2 cellular contexts compared by ENCODE assay signal in genomic region chr16:78596996-78597422, GRCh38.
A peak's percentile ranks its signal among the peaks of the same experiment; 100 is the strongest.
TF ChIP-seq lines count a peak whose summit lies in the region.

No MANE protein-coding gene starts in this region.

TF ChIP-seq in WTC11, 78 proteins besides CTCF, POLR2A, EP300 and RAD21 (continued from another document):
- TF ChIP-seq ZNF532 (CRISPR knock-in tag; IDR thresholded peaks at IDR 0.05; ENCODE audit: borderline replicate concordance) (no peak), TCF7 (CRISPR knock-in tag; IDR thresholded peaks at IDR 0.05; ENCODE audit: low read depth) (no peak), USF2 (CRISPR knock-in tag; IDR thresholded peaks at IDR 0.05) (no peak), PREB (CRISPR knock-in tag; IDR thresholded peaks at IDR 0.05; ENCODE audit: borderline replicate concordance) (no peak), TEAD4 (CRISPR knock-in tag; IDR thresholded peaks at IDR 0.05) (no peak), HMGA2 (CRISPR knock-in tag; IDR thresholded peaks at IDR 0.05) (no peak), ZNF263 (CRISPR knock-in tag; IDR thresholded peaks at IDR 0.05; ENCODE audit: low read depth) (no peak), ZSCAN18 (CRISPR knock-in tag; IDR thresholded peaks at IDR 0.05) (no peak), USF1 (CRISPR knock-in tag; IDR thresholded peaks at IDR 0.05) (no peak), JAZF1 (CRISPR knock-in tag; IDR thresholded peaks at IDR 0.05) (no peak), RELA (CRISPR knock-in tag; IDR thresholded peaks at IDR 0.05; ENCODE audit: borderline replicate concordance) (no peak)
- TF ChIP-seq, protein P1, sequence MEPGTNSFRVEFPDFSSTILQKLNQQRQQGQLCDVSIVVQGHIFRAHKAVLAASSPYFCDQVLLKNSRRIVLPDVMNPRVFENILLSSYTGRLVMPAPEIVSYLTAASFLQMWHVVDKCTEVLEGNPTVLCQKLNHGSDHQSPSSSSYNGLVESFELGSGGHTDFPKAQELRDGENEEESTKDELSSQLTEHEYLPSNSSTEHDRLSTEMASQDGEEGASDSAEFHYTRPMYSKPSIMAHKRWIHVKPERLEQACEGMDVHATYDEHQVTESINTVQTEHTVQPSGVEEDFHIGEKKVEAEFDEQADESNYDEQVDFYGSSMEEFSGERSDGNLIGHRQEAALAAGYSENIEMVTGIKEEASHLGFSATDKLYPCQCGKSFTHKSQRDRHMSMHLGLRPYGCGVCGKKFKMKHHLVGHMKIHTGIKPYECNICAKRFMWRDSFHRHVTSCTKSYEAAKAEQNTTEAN (CRISPR knock-in tag; IDR thresholded peaks at IDR 0.05): no peak
- TF ChIP-seq, protein P2, sequence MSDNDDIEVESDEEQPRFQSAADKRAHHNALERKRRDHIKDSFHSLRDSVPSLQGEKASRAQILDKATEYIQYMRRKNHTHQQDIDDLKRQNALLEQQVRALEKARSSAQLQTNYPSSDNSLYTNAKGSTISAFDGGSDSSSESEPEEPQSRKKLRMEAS (CRISPR knock-in tag; IDR thresholded peaks at IDR 0.05): no peak
- TF ChIP-seq, protein P3, sequence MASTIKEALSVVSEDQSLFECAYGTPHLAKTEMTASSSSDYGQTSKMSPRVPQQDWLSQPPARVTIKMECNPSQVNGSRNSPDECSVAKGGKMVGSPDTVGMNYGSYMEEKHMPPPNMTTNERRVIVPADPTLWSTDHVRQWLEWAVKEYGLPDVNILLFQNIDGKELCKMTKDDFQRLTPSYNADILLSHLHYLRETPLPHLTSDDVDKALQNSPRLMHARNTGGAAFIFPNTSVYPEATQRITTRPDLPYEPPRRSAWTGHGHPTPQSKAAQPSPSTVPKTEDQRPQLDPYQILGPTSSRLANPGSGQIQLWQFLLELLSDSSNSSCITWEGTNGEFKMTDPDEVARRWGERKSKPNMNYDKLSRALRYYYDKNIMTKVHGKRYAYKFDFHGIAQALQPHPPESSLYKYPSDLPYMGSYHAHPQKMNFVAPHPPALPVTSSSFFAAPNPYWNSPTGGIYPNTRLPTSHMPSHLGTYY (CRISPR knock-in tag; IDR thresholded peaks at IDR 0.05): no peak

TF ChIP-seq in HepG2, 621 proteins besides CTCF, POLR2A, EP300 and RAD21 (continued from another document and continues in another):
- TF ChIP-seq ZNF687 (CRISPR knock-in tag; IDR thresholded peaks at IDR 0.05) (no peak), CBX1 (IDR thresholded peaks at IDR 0.05; ENCODE audit: low read depth) (no peak), ATF7 (IDR thresholded peaks at IDR 0.05) (no peak), ATF7 (CRISPR knock-in tag; IDR thresholded peaks at IDR 0.05) (peak; percentile 62; the same call in 1 of the 2 replicates), TCF7 (IDR thresholded peaks at IDR 0.05; ENCODE audit: low read depth) (peak; percentile 98), ZNF883 (CRISPR knock-in tag; IDR thresholded peaks at IDR 0.05; ENCODE audit: not compliant biosample characterization) (no peak), ZFAT (CRISPR knock-in tag; conservative IDR thresholded peaks at IDR 0.05) (no peak), MAZ (IDR thresholded peaks at IDR 0.05; ENCODE audit: borderline replicate concordance, low read depth, low read length) (no peak), MAZ (CRISPR knock-in tag; IDR thresholded peaks at IDR 0.05; ENCODE audit: low read depth) (peak; percentile 56; the same call in 1 of the 2 replicates), ZMYM2 (CRISPR knock-in tag; IDR thresholded peaks at IDR 0.05) (0 out of 2 replicates have a peak, but pooled peaks have one; percentile 39), ZSCAN5A (CRISPR knock-in tag; IDR thresholded peaks at IDR 0.05; ENCODE audit: borderline replicate concordance) (peak; percentile 78; the same call in 1 of the 2 replicates), E2F5 (CRISPR knock-in tag; conservative IDR thresholded peaks at IDR 0.05) (no peak), TGIF2 (CRISPR knock-in tag; IDR thresholded peaks at IDR 0.05) (no peak), AGO1 (IDR thresholded peaks at IDR 0.05; ENCODE audit: low read depth, low read length, poor library complexity, severe bottlenecking) (no peak), GATAD2A (CRISPR knock-in tag; IDR thresholded peaks at IDR 0.05) (peak; percentile 81), ZKSCAN8 (CRISPR knock-in tag; IDR thresholded peaks at IDR 0.05; ENCODE audit: borderline replicate concordance) (no peak; the same call in 1 of the 2 replicates), ZNF225 (CRISPR knock-in tag; IDR thresholded peaks at IDR 0.05) (no peak), TOE1 (CRISPR knock-in tag; IDR thresholded peaks at IDR 0.05) (no peak), ZNF354B (CRISPR knock-in tag; IDR thresholded peaks at IDR 0.05) (0 out of 2 replicates have a peak, but pooled peaks have one; percentile 18), ZNF607 (CRISPR knock-in tag; IDR thresholded peaks at IDR 0.05; ENCODE audit: borderline replicate concordance) (peak; percentile 53; the same call in 1 of the 2 replicates), CENPT (CRISPR knock-in tag; IDR thresholded peaks at IDR 0.05; ENCODE audit: low read depth) (no peak), GATAD1 (CRISPR knock-in tag; IDR thresholded peaks at IDR 0.05) (0 out of 2 replicates have a peak, but pooled peaks have one; percentile 31), CC2D1A (CRISPR knock-in tag; IDR thresholded peaks at IDR 0.05) (no peak), ZSCAN25 (CRISPR knock-in tag; IDR thresholded peaks at IDR 0.05) (peak; percentile 86)
- TF ChIP-seq, protein P4, sequence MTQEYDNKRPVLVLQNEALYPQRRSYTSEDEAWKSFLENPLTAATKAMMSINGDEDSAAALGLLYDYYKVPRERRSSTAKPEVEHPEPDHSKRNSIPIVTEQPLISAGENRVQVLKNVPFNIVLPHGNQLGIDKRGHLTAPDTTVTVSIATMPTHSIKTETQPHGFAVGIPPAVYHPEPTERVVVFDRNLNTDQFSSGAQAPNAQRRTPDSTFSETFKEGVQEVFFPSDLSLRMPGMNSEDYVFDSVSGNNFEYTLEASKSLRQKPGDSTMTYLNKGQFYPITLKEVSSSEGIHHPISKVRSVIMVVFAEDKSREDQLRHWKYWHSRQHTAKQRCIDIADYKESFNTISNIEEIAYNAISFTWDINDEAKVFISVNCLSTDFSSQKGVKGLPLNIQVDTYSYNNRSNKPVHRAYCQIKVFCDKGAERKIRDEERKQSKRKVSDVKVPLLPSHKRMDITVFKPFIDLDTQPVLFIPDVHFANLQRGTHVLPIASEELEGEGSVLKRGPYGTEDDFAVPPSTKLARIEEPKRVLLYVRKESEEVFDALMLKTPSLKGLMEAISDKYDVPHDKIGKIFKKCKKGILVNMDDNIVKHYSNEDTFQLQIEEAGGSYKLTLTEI (CRISPR knock-in tag; conservative IDR thresholded peaks at IDR 0.05): no peak
- TF ChIP-seq, protein P5, sequence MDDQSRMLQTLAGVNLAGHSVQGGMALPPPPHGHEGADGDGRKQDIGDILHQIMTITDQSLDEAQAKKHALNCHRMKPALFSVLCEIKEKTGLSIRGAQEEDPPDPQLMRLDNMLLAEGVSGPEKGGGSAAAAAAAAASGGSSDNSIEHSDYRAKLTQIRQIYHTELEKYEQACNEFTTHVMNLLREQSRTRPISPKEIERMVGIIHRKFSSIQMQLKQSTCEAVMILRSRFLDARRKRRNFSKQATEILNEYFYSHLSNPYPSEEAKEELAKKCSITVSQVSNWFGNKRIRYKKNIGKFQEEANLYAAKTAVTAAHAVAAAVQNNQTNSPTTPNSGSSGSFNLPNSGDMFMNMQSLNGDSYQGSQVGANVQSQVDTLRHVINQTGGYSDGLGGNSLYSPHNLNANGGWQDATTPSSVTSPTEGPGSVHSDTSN (CRISPR knock-in tag; IDR thresholded peaks at IDR 0.05; ENCODE audit: borderline replicate concordance): no peak
- TF ChIP-seq, protein P6, sequence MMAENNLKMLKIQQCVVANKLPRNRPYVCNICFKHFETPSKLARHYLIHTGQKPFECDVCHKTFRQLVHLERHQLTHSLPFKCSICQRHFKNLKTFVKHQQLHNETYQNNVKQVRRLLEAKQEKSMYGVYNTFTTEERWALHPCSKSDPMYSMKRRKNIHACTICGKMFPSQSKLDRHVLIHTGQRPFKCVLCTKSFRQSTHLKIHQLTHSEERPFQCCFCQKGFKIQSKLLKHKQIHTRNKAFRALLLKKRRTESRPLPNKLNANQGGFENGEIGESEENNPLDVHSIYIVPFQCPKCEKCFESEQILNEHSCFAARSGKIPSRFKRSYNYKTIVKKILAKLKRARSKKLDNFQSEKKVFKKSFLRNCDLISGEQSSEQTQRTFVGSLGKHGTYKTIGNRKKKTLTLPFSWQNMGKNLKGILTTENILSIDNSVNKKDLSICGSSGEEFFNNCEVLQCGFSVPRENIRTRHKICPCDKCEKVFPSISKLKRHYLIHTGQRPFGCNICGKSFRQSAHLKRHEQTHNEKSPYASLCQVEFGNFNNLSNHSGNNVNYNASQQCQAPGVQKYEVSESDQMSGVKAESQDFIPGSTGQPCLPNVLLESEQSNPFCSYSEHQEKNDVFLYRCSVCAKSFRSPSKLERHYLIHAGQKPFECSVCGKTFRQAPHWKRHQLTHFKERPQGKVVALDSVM (CRISPR knock-in tag; IDR thresholded peaks at IDR 0.05): no peak
- TF ChIP-seq, protein P7, sequence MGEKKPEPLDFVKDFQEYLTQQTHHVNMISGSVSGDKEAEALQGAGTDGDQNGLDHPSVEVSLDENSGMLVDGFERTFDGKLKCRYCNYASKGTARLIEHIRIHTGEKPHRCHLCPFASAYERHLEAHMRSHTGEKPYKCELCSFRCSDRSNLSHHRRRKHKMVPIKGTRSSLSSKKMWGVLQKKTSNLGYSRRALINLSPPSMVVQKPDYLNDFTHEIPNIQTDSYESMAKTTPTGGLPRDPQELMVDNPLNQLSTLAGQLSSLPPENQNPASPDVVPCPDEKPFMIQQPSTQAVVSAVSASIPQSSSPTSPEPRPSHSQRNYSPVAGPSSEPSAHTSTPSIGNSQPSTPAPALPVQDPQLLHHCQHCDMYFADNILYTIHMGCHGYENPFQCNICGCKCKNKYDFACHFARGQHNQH (CRISPR knock-in tag; IDR thresholded peaks at IDR 0.05): peak; percentile 71; the same call in 1 of the 2 replicates
- TF ChIP-seq, protein P8, sequence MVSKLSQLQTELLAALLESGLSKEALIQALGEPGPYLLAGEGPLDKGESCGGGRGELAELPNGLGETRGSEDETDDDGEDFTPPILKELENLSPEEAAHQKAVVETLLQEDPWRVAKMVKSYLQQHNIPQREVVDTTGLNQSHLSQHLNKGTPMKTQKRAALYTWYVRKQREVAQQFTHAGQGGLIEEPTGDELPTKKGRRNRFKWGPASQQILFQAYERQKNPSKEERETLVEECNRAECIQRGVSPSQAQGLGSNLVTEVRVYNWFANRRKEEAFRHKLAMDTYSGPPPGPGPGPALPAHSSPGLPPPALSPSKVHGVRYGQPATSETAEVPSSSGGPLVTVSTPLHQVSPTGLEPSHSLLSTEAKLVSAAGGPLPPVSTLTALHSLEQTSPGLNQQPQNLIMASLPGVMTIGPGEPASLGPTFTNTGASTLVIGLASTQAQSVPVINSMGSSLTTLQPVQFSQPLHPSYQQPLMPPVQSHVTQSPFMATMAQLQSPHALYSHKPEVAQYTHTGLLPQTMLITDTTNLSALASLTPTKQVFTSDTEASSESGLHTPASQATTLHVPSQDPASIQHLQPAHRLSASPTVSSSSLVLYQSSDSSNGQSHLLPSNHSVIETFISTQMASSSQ (IDR thresholded peaks at IDR 0.05; ENCODE audit: low read depth): peak; percentile 54; the same call in 1 of the 2 replicates
- TF ChIP-seq, protein P8 (CRISPR knock-in tag; IDR thresholded peaks at IDR 0.05; ENCODE audit: borderline replicate concordance): no peak; the same call in 1 of the 2 replicates
